In the genomic region with DNA sequence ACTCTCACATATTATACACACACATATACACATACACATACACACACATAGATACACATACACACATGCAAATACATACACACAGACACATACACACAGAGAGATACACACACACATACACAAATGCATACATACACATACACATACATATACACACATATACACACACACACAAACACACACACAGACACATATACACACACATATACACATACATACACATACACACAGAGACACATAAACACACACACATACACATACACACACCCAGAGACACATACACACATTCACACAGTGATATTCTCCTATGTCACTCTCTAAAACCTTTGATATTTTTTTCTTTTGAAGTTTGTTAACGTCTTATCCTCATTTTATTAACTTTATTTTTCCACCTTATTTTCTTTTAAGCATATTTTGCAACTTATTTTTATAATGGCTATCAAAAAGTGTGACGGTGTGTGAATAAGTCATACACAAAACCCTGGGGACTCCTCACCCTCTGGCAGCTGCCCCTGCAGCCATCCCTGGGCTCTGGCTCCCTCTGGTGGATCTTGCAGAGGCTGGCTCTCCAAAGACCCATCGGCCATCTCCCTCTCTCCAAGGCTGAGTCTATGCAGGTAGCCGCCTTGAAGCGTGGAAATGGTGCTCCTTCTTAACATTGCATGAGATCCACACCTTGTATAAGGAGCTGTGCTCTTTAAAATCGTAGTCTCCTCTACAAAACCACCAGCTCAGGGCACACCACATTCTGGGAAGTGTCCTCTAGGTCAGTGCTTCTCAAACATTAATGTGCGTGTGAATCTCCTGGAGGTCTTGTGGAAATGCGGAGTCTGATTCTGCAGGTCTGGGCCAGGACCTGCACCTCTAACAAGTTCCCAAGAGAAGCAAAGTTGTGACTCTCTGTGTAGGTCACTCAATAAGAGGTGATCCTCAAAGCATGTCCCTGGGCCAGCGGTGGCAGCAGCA, we compare ENCODE assay signal across 8 cellular contexts. TPM values are rescaled to one million over a fixed set of nuclear protein-coding genes. Genes with fewer than 3 reads are reported as not detected.
A peak's percentile ranks its signal among the peaks of the same experiment; 100 is the strongest.
DNase-seq lines count a peak whose midpoint lies in the region; ATAC-seq, FAIRE-seq and TF ChIP-seq lines count a peak whose summit lies in the region.

No MANE protein-coding gene starts in this region.

- no peak overlapping the region for H3K9ac ChIP-seq in K562 (ENCODE audit: insufficient read depth in 1 of 2, low read depth in 2 of 2, low read length in 2 of 2)

- ATAC-seq in GM19324 (IDR thresholded peaks at IDR 0.05; ENCODE audit: low FRiP score, unreplicated experiment) (peak; percentile 64), K562 (peak; percentile 96), GM21619 (IDR thresholded peaks at IDR 0.05; ENCODE audit: unreplicated experiment) (no peak)

- H3K9me3 ChIP-seq in K562 (replicated peaks; ENCODE audit: control insufficient read depth, insufficient read depth, low read depth, low read length): no peaks in the 10 kb centered on the region

- H2AFZ ChIP-seq in K562 (ENCODE audit: low read depth, low read length): no peak overlapping the region

- in situ Hi-C loops in K562 (cut with MboI): no loop called here

- no peak overlapping the region for H3K27ac ChIP-seq in C4-2B
- H3K27ac ChIP-seq in K562 (ENCODE audit: extremely low read depth, low read depth, low read length): no peak overlapping the region

- H3K4me2 ChIP-seq in K562 (ENCODE audit: insufficient read depth, low read length): no peak overlapping the region

- no peak for TF ChIP-seq EP300 in K562 (IDR thresholded peaks at IDR 0.05; ENCODE audit: low read length)

- H3K4me3 ChIP-seq in K562: no peak overlapping the region

- no peaks in the 10 kb centered on the region for H3K9me1 ChIP-seq in K562 (ENCODE audit: control insufficient read depth, insufficient read depth, low read length)

- no peaks in the 10 kb centered on the region for H3K4me1 ChIP-seq in K562 (replicated peaks in 1 of 2; ENCODE audit: control insufficient read depth in 2 of 2, insufficient read depth in 2 of 2, low read length in 2 of 2)

- H3K36me3 ChIP-seq in K562 (ENCODE audit: control insufficient read depth, insufficient read depth, low read length): no peaks in the 10 kb centered on the region

- peak; percentile 71 for FAIRE-seq in K562 (lab: Jason Lieb, UNC)

- POLR2A ChIA-PET in K562 (lab: Yijun Ruan, JAX): no interaction called here

- 21% methylated on average over 7 of the region's 9 CpGs for WGBS in K562 (ENCODE audit: insufficient coverage, low coverage, missing lambda C conversion rate)

- TF ChIP-seq CTCF in C4-2B (conservative IDR thresholded peaks at IDR 0.05) (peak; percentile 96), K562 (IDR thresholded peaks at IDR 0.05 in 2 of 3, conservative IDR thresholded peaks at IDR 0.05 in 1 of 3; ENCODE audit: insufficient read depth in 2 of 3, low read depth in 1 of 3, low read length in 3 of 3) (peak; percentile 70 to 76 (median 74))

- H4K20me1 ChIP-seq in K562 (replicated peaks; ENCODE audit: control insufficient read depth, insufficient read depth, low read length): no peaks in the 10 kb centered on the region

- intact Hi-C loops in K562 (cut with micrococcal nuclease): loop anchor here (1.0 to 2.0 kb wide), 2 partner anchors 55 to 137 kb away; no protein-coding TSS in a partner anchor

- DNase-seq in NAMALWA (ENCODE audit: low spot score): peak; percentile 72
- DNase-seq in T follicular helper cell (ENCODE audit: low read depth): peak; percentile 24
- DNase-seq in K562 (ENCODE audit: extremely low read depth in 1 of 4, low spot score in 3 of 4): peak; percentile 63 to 71 (median 68)
- DNase-seq in iPS-NIHi7 (ENCODE audit: extremely low spot score): peak; percentile 92
- peak; percentile 9 to 52 for DNase-seq in stimulated activated CD4-positive, alpha-beta T cell treated with anti-CD3 and anti-CD28 coated beads, Interleukin-12 subunit alpha, Interleukin-12 subunit beta, amount 100 ng/mL, for 24 hours (ENCODE audit: low read depth in 2 of 2)

- H3K79me2 ChIP-seq in K562 (ENCODE audit: control insufficient read depth, insufficient read depth, low read length): no peaks in the 10 kb centered on the region

- CTCF ChIA-PET in K562 (lab: Yijun Ruan, JAX; ENCODE audit: low intra/inter-chr PET ratio): no interaction called here

- BruUV-seq in K562 (replicated peaks; lab: Mats Ljungman, UMichigan): no TSS peak

- TF ChIP-seq RAD21 in K562 (CRISPR knock-in tag; conservative IDR thresholded peaks at IDR 0.05 in 1 of 2, IDR thresholded peaks at IDR 0.05 in 1 of 2): peak; percentile 56 to 82

- H3K27me3 ChIP-seq in K562 (ENCODE audit: control insufficient read depth in 2 of 2, insufficient read depth in 2 of 2, low read length in 2 of 2): peaks cover 0 to 3% of the 10 kb centered on the region in 2 experiments; a peak in 1 of 5 replicates

- no peak for TF ChIP-seq POLR2A in K562 (conservative IDR thresholded peaks at IDR 0.05)

TF ChIP-seq in K562, 482 proteins besides CTCF, POLR2A, EP300 and RAD21 (continues in another document):
- TF ChIP-seq, protein P1, sequence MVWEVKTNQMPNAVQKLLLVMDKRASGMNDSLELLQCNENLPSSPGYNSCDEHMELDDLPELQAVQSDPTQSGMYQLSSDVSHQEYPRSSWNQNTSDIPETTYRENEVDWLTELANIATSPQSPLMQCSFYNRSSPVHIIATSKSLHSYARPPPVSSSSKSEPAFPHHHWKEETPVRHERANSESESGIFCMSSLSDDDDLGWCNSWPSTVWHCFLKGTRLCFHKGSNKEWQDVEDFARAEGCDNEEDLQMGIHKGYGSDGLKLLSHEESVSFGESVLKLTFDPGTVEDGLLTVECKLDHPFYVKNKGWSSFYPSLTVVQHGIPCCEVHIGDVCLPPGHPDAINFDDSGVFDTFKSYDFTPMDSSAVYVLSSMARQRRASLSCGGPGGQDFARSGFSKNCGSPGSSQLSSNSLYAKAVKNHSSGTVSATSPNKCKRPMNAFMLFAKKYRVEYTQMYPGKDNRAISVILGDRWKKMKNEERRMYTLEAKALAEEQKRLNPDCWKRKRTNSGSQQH (CRISPR knock-in tag; IDR thresholded peaks at IDR 0.05): 0 out of 2 replicates have a peak, but pooled peaks have one; percentile 27
- TF ChIP-seq ZNF316 (IDR thresholded peaks at IDR 0.05): no peak
- TF ChIP-seq NFXL1 (CRISPR knock-in tag; IDR thresholded peaks at IDR 0.05): no peak
- TF ChIP-seq, protein P2, sequence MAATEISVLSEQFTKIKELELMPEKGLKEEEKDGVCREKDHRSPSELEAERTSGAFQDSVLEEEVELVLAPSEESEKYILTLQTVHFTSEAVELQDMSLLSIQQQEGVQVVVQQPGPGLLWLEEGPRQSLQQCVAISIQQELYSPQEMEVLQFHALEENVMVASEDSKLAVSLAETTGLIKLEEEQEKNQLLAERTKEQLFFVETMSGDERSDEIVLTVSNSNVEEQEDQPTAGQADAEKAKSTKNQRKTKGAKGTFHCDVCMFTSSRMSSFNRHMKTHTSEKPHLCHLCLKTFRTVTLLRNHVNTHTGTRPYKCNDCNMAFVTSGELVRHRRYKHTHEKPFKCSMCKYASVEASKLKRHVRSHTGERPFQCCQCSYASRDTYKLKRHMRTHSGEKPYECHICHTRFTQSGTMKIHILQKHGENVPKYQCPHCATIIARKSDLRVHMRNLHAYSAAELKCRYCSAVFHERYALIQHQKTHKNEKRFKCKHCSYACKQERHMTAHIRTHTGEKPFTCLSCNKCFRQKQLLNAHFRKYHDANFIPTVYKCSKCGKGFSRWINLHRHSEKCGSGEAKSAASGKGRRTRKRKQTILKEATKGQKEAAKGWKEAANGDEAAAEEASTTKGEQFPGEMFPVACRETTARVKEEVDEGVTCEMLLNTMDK (IDR thresholded peaks at IDR 0.05; ENCODE audit: borderline replicate concordance, insufficient read depth, low read depth, low read length, poor library complexity, severe bottlenecking): peak; percentile 52
- TF ChIP-seq, protein P3, sequence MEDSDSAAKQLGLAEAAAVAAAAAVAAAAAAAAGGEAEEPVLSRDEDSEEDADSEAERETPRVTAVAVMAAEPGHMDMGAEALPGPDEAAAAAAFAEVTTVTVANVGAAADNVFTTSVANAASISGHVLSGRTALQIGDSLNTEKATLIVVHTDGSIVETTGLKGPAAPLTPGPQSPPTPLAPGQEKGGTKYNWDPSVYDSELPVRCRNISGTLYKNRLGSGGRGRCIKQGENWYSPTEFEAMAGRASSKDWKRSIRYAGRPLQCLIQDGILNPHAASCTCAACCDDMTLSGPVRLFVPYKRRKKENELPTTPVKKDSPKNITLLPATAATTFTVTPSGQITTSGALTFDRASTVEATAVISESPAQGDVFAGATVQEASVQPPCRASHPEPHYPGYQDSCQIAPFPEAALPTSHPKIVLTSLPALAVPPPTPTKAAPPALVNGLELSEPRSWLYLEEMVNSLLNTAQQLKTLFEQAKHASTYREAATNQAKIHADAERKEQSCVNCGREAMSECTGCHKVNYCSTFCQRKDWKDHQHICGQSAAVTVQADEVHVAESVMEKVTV (CRISPR knock-in tag; IDR thresholded peaks at IDR 0.05): peak; percentile 53
- peak in 1 of 3 experiments; percentile 17 for TF ChIP-seq YY1 (IDR thresholded peaks at IDR 0.05; ENCODE audit: borderline replicate concordance in 1 of 3, control insufficient read depth in 1 of 3, extremely low read depth in 1 of 3, insufficient read depth in 3 of 3, insufficient read length in 1 of 3, insufficient replicate concordance in 2 of 3, low read depth in 1 of 3, low read length in 2 of 3)
- TF ChIP-seq STAG1 (CRISPR knock-in tag; IDR thresholded peaks at IDR 0.05; ENCODE audit: borderline replicate concordance): peak; percentile 35; the same call in 1 of the 2 replicates

RNA-seq across cellular contexts. Expression of a gene that starts 4.1 kb away (rescaled TPM):
- not detected in 2 replicates for total RNA-seq in K562 (2011; cell fraction: chromatin; rRNA removed; ENCODE audit: low replicate concordance)
- total RNA-seq in K562 (2011; cell fraction: nucleolus; rRNA removed): not detected in 2 replicates
- not detected in 2 replicates for total RNA-seq in K562 (2011; cell fraction: nucleoplasm; rRNA removed)
- total RNA-seq in K562 (2014; rRNA removed) (not detected in 2 replicates), K562 (2014; rRNA removed; fragmentation: Illumina TruSeq; extraction: Trizol) (not detected in 2 replicates), K562 (2015; rRNA removed; fragmentation: Illumina TruSeq; extraction: Trizol) (not detected in 2 replicates), K562 (2021) (not detected in 2 replicates)
- polyA plus RNA-seq in K562 (2011; rRNA removed) (not detected in 2 replicates), K562 (2014; fragmentation: Illumina TruSeq; extraction: Trizol) (not detected in 2 replicates), K562 (2014; fragmentation: Nextera tagmentation; extraction: Ambion mirVana) (not detected), K562 (2014; rRNA removed) (not detected in 2 replicates)
- polyA plus RNA-seq in K562 (2011; cell fraction: cytosol; rRNA removed): not detected in 2 replicates
- not detected in 2 replicates for polyA plus RNA-seq in K562 (2011; cell fraction: nucleus; rRNA removed)
- polyA plus RNA-seq in K562 (2012): not detected in 2 replicates
- not detected in 2 replicates for polyA minus RNA-seq in K562 (2011; rRNA and poly(A)+ RNA removed)
- polyA minus RNA-seq in K562 (2011; cell fraction: cytosol; rRNA and poly(A)+ RNA removed): not detected in 2 replicates
- polyA minus RNA-seq in K562 (2011; cell fraction: nucleus; rRNA and poly(A)+ RNA removed): not detected in 2 replicates

Comparison
In these comparisons a context has a peak if more than half of its experiments do, and no peak if none do; other contexts are left out.
1. DNase-seq: peak in every context shown above with its lines; median percentile 92 in iPS-NIHi7; 72 in NAMALWA; 68 in K562; 30 in stimulated activated CD4-positive, alpha-beta T cell treated with anti-CD3 and anti-CD28 coated beads, Interleukin-12 subunit alpha, Interleukin-12 subunit beta, amount 100 ng/mL, for 24 hours; 24 in T follicular helper cell.